ENCODE assay signal across 13 cellular contexts in genomic region chr16:3461120-3461519, GRCh38. TPM values are rescaled to one million over a fixed set of nuclear protein-coding genes. Genes with fewer than 3 reads are reported as not detected.
DNase-seq lines count a peak whose midpoint lies in the region; ATAC-seq and TF ChIP-seq lines count a peak whose summit lies in the region.
"Had no signal": no experiment of that assay in that cellular context is flagged by ENCODE, and none has a peak within 500 bp of the region (broad histone marks: within the 10 kb centered on the region; RNA-seq: fewer than 3 reads in every experiment).

No MANE protein-coding gene starts in this region.

- no peak for DNase-seq in CD14-positive monocyte (ENCODE audit: low spot score)
- no peak for DNase-seq in GM13977 (ENCODE audit: low spot score)
- peak; percentile 78 for DNase-seq in activated CD8-positive, alpha-beta T cell treated with anti-CD3 and anti-CD28 coated beads for 36 hours
- DNase-seq in iris pigment epithelial cell (ENCODE audit: low read depth): peak; percentile 22
- DNase-seq in chondrocyte (ENCODE audit: low spot score): no peak
- no peak for DNase-seq in COLO829 (ENCODE audit: low spot score)
- no peak for DNase-seq in HuH-7.5 (ENCODE audit: low spot score)

- peaks cover 12 to 16% of the 10 kb centered on the region in 2 donors for H3K36me3 Mint-ChIP-seq in CD14-positive monocyte
- peaks cover 9% of the 10 kb centered on the region for H3K36me3 Mint-ChIP-seq in activated CD8-positive, alpha-beta T cell treated with anti-CD3 and anti-CD28 coated beads for 36 hours (ENCODE audit: low read depth)
- H3K36me3 Mint-ChIP-seq in chondrocyte (ENCODE audit: low read depth): peaks cover 1% of the 10 kb centered on the region

- ATAC-seq in activated CD8-positive, alpha-beta T cell treated with anti-CD3 and anti-CD28 coated beads for 36 hours: peak; percentile 25
- ATAC-seq in GM19455 (IDR thresholded peaks at IDR 0.05; ENCODE audit: unreplicated experiment): no peak

- no peak overlapping the region for H3K4me3 Mint-ChIP-seq in CD14-positive monocyte
- no peak overlapping the region for H3K4me3 Mint-ChIP-seq in activated CD8-positive, alpha-beta T cell treated with anti-CD3 and anti-CD28 coated beads for 36 hours
- H3K4me3 Mint-ChIP-seq in chondrocyte (ENCODE audit: unreplicated experiment): no peak overlapping the region
- H3K4me3 Mint-ChIP-seq: T-helper 1 cell treated with Interleukin-12 subunit alpha and Interleukin-12 subunit beta and Interleukin-4 antibody, amounts not matched to agents 30 μg/mL and 1 μg/mL, for 36 hours had no signal

- H3K27ac Mint-ChIP-seq in CD14-positive monocyte: peak overlapping the region in 4 of 7 donors; percentile 37 to 60 (median 54)
- H3K27ac Mint-ChIP-seq in activated CD8-positive, alpha-beta T cell treated with anti-CD3 and anti-CD28 coated beads for 36 hours: peak overlapping the region; percentile 68
- H3K27ac Mint-ChIP-seq in chondrocyte (ENCODE audit: unreplicated experiment): no peak overlapping the region
- H3K27ac Mint-ChIP-seq: T-helper 1 cell treated with Interleukin-12 subunit alpha and Interleukin-12 subunit beta and Interleukin-4 antibody, amounts not matched to agents 30 μg/mL and 1 μg/mL, for 36 hours had no signal

- H3K4me1 Mint-ChIP-seq in CD14-positive monocyte (peaks cover 62% of the 10 kb centered on the region), chondrocyte (ENCODE audit: low read depth) (peaks cover 61% of the 10 kb centered on the region)
- H3K4me1 Mint-ChIP-seq in activated CD8-positive, alpha-beta T cell treated with anti-CD3 and anti-CD28 coated beads for 36 hours (ENCODE audit: low read depth): peaks cover 57% of the 10 kb centered on the region

- CTCF ChIA-PET in activated CD8-positive, alpha-beta T cell treated with anti-CD3 and anti-CD28 coated beads for 36 hours (lab: Charles Lee): interaction anchor here (0.6 to 1.1 kb wide), 5 partner anchors 9 to 197 kb away, joined by 3 to 4 read pairs (median 3); no protein-coding TSS in a partner anchor

- H3K9me3 Mint-ChIP-seq in CD14-positive monocyte (no peaks in the 10 kb centered on the region), chondrocyte (ENCODE audit: low read depth) (no peaks in the 10 kb centered on the region)
- H3K9me3 Mint-ChIP-seq in activated CD8-positive, alpha-beta T cell treated with anti-CD3 and anti-CD28 coated beads for 36 hours: no peaks in the 10 kb centered on the region
- H3K9me3 Mint-ChIP-seq: T-helper 1 cell treated with Interleukin-12 subunit alpha and Interleukin-12 subunit beta and Interleukin-4 antibody, amounts not matched to agents 30 μg/mL and 1 μg/mL, for 36 hours had no signal

- no peak for TF ChIP-seq CTCF in CD14-positive monocyte (IDR thresholded peaks at IDR 0.05)
- TF ChIP-seq CTCF in GM13977 (IDR thresholded peaks at IDR 0.05; ENCODE audit: extremely low read depth, insufficient read depth, missing control alignments): peak; percentile 50
- peak; percentile 58 for TF ChIP-seq CTCF in activated CD8-positive, alpha-beta T cell treated with anti-CD3 and anti-CD28 coated beads for 36 hours (IDR thresholded peaks at IDR 0.05)
- TF ChIP-seq CTCF in chondrocyte (IDR thresholded peaks at IDR 0.05): no peak

- POLR2A ChIA-PET in activated CD8-positive, alpha-beta T cell treated with anti-CD3 and anti-CD28 coated beads for 36 hours (lab: Charles Lee): interaction anchor here (0.9 to 1.3 kb wide), 2 partner anchors 37 to 269 kb away, joined by 3 to 4 read pairs; no protein-coding TSS in a partner anchor

- H3K27me3 Mint-ChIP-seq in CD14-positive monocyte (ENCODE audit: low read depth in 3 of 3) (no peaks in the 10 kb centered on the region), chondrocyte (ENCODE audit: low read depth) (no peaks in the 10 kb centered on the region)
- H3K27me3 Mint-ChIP-seq in activated CD8-positive, alpha-beta T cell treated with anti-CD3 and anti-CD28 coated beads for 36 hours: no peaks in the 10 kb centered on the region

- in situ Hi-C loops in GM13977 (cut with MboI; ENCODE audit: low pct_unique_long_range_greater_than_20kb, low sequenced_read_pairs, unreplicated experiment): no loop called here

- intact Hi-C loops in CD14-positive monocyte (cut with micrococcal nuclease): loop anchor here in 1 of 2 donors (5.0 kb wide), 1 partner anchor 36 kb away; the partner anchor contains the start of gene C16orf90
- intact Hi-C loops in activated CD8-positive, alpha-beta T cell treated with anti-CD3 and anti-CD28 coated beads for 36 hours (cut with micrococcal nuclease): no loop called here

RNA-seq across cellular contexts. Expression of gene NAA60, which starts 17.6 kb away (rescaled TPM):
- polyA plus RNA-seq in CD14-positive monocyte: 10 to 100 TPM; 29.7 to 48.8 TPM
- 10 to 100 TPM; 24.6 TPM for total RNA-seq in activated CD8-positive, alpha-beta T cell treated with anti-CD3 and anti-CD28 coated beads for 36 hours
- 46.5 to 51.1 TPM (median 47.2 TPM) in 3 replicates for total RNA-seq in chondrocyte

RNA-seq across cellular contexts. Expression of gene ZNF597, which starts 17.8 kb away (rescaled TPM):
- polyA plus RNA-seq in CD14-positive monocyte: 1 to 10 TPM in 1 of 2 donors, under 1 TPM in 1; 0.98 to 1.0 TPM
- total RNA-seq in activated CD8-positive, alpha-beta T cell treated with anti-CD3 and anti-CD28 coated beads for 36 hours: 1 to 10 TPM; 1.6 to 1.8 TPM
- total RNA-seq in chondrocyte: 2.0 to 2.7 TPM (median 2.5 TPM) in 3 replicates

RNA-seq across cellular contexts. Expression of gene C16orf90, which starts 34.2 kb away (rescaled TPM):
- not detected for polyA plus RNA-seq in CD14-positive monocyte
- total RNA-seq in activated CD8-positive, alpha-beta T cell treated with anti-CD3 and anti-CD28 coated beads for 36 hours: not detected
- not detected in 3 replicates for total RNA-seq in chondrocyte
- total RNA-seq: aorta, fibroblast of villous mesenchyme, HT1080, NCI-H460 had no signal
- polyA plus RNA-seq: aorta had no signal

RNA-seq across cellular contexts. Expression of gene CLUAP1, which starts 39.7 kb away (rescaled TPM):
- polyA plus RNA-seq in CD14-positive monocyte: 1 to 10 TPM; 5.6 to 5.9 TPM
- 10 to 100 TPM; 10.5 to 11.8 TPM for total RNA-seq in activated CD8-positive, alpha-beta T cell treated with anti-CD3 and anti-CD28 coated beads for 36 hours
- total RNA-seq in chondrocyte: 19.3 to 21.8 TPM (median 20.6 TPM) in 3 replicates

Comparison
In these comparisons a context has a peak if more than half of its experiments do, and no peak if none do; other contexts are left out.
1. DNase-seq: peak in activated CD8-positive, alpha-beta T cell treated with anti-CD3 and anti-CD28 coated beads for 36 hours (single experiment) and iris pigment epithelial cell (single experiment); none in CD14-positive monocyte (single experiment), GM13977 (single experiment), chondrocyte (single experiment), COLO829 (single experiment) and HuH-7.5 (single experiment).
2. CTCF ChIP-seq: peak in GM13977 (single experiment) and activated CD8-positive, alpha-beta T cell treated with anti-CD3 and anti-CD28 coated beads for 36 hours (single experiment); none in CD14-positive monocyte (single experiment) and chondrocyte (single experiment).